9 cellular contexts compared by ENCODE assay signal in genomic region chr18:58761241-58761969, GRCh38.
DNase-seq lines count a peak whose midpoint lies in the region; ATAC-seq and TF ChIP-seq lines count a peak whose summit lies in the region.
"Had no signal": no experiment of that assay in that cellular context is flagged by ENCODE, and none has a peak within 500 bp of the region (broad histone marks: within the 10 kb centered on the region; RNA-seq: fewer than 3 reads in every experiment).

No MANE protein-coding gene starts in this region.

- H3K36me3 ChIP-seq in endodermal cell (ENCODE audit: control insufficient read depth, insufficient read depth, low read length), result no peaks in the 10 kb centered on the region
- H3K36me3 ChIP-seq: Peyer's patch had no signal

- WGBS in endodermal cell (ENCODE audit: insufficient coverage in 1 of 2, insufficient read length in 1 of 2), 2 experiments, result 94 to 97% methylated on average over 5 to 14 of the region's 14 CpGs

- no peak overlapping the region for H3K27ac Mint-ChIP-seq in endodermal cell

- H3K27ac ChIP-seq in endodermal cell (ENCODE audit: low read depth, low read length), result no peak overlapping the region
- H3K27ac ChIP-seq: Peyer's patch had no signal

- H3K4me1 Mint-ChIP-seq in endodermal cell, result peaks cover 3% of the 10 kb centered on the region

- peaks cover 13% of the 10 kb centered on the region for H3K27me3 ChIP-seq in endodermal cell (ENCODE audit: control insufficient read depth, insufficient read depth, low read length, poor library complexity, severe bottlenecking)
- H3K27me3 ChIP-seq: Peyer's patch had no signal

- H3K27me3 Mint-ChIP-seq in endodermal cell (ENCODE audit: insufficient read depth), result peaks cover 29% of the 10 kb centered on the region

- no peaks in the 10 kb centered on the region for H3K9me3 ChIP-seq in endodermal cell (ENCODE audit: control insufficient read depth, low read length)
- H3K9me3 ChIP-seq: Peyer's patch had no signal

- no peaks in the 10 kb centered on the region for H3K36me3 Mint-ChIP-seq in endodermal cell (ENCODE audit: low read depth)

- POLR2A ChIA-PET in GM10248 (lab: Yijun Ruan, JAX), result no interaction called here

- no peak for TF ChIP-seq CTCF in GM10248 (IDR thresholded peaks at IDR 0.05; ENCODE audit: control extremely low read depth, extremely low read depth, low read depth, missing control alignments)
- TF ChIP-seq CTCF in endodermal cell (conservative IDR thresholded peaks at IDR 0.05), result no peak

- H3K4me1 ChIP-seq in endodermal cell (ENCODE audit: control insufficient read depth, insufficient read depth, low read length), result peaks cover 6% of the 10 kb centered on the region

- CTCF ChIA-PET in GM10248 (lab: Yijun Ruan, JAX), result interaction anchor here (0.5 to 14.0 kb wide), 7 partner anchors 9 to 718 kb away, joined by 3 to 366 read pairs (median 34); no protein-coding TSS in a partner anchor

- no peak overlapping the region for H3K4me3 Mint-ChIP-seq in endodermal cell

- peak; percentile 33 for ATAC-seq in GM19468 (IDR thresholded peaks at IDR 0.05; ENCODE audit: extremely low read depth, unreplicated experiment)
- peak; percentile 73 for ATAC-seq in HG03342 (IDR thresholded peaks at IDR 0.05; ENCODE audit: unreplicated experiment)

- H3K4me3 ChIP-seq in endodermal cell (ENCODE audit: low read length), result no peak overlapping the region
- H3K4me3 ChIP-seq: Peyer's patch had no signal

- H3K9me3 Mint-ChIP-seq in endodermal cell, result no peaks in the 10 kb centered on the region

- DNase-seq in GM10248 (ENCODE audit: extremely low spot score) (peak; percentile 71), endodermal cell (peak; percentile 18), D341Med (ENCODE audit: low spot score) (no peak), HuH-7.5 (ENCODE audit: low spot score) (no peak), GF-D8 (lab: John Stamatoyannopoulos, UW) (no peak), amygdala (lab: John Stamatoyannopoulos, UW) (no peak)

- H3K9ac ChIP-seq in endodermal cell (ENCODE audit: extremely low read depth, low read length, poor library complexity, severe bottlenecking), result no peak overlapping the region

Comparison
In these comparisons a context has a peak if more than half of its experiments do, and no peak if none do; other contexts are left out.
1. DNase-seq: peak in GM10248 (single experiment) and endodermal cell (single experiment); none in D341Med (single experiment), HuH-7.5 (single experiment), GF-D8 (single experiment) and amygdala (0 of 56).